16 cellular contexts compared by ENCODE assay signal in genomic region chr20:32224463-32224862, GRCh38.
"Had no signal": no experiment of that assay in that cellular context is flagged by ENCODE, and none has a peak within 500 bp of the region (broad histone marks: within the 10 kb centered on the region; RNA-seq: fewer than 3 reads in every experiment).

No MANE protein-coding gene starts in this region.

- H3K27ac ChIP-seq: coronary artery, foreskin keratinocyte, lower lobe of right lung, pancreas, SK-N-MC, VCaP had no signal

- DNase-seq: activated naive CD4-positive, alpha-beta T cell treated with anti-CD3 and anti-CD28 coated beads, Interleukin-2, amount 50 U/mL, for 16 hours; activated T-cell treated with anti-CD3 and anti-CD28 coated beads for 4 hours; amygdala; caudate nucleus; effector CD4-positive, alpha-beta T cell; foreskin keratinocyte; lower lobe of right lung; pancreas; stimulated activated CD4-positive, alpha-beta T cell treated with anti-CD3 and anti-CD28 coated beads, Interleukin-12 subunit alpha, Interleukin-12 subunit beta, amount 100 ng/mL, for 4 hours; stimulated activated CD4-positive, alpha-beta T cell treated with anti-CD3 and anti-CD28 coated beads, Interleukin-2, amount 100 ng/mL, for 24 hours had no signal

- H3K9me3 Mint-ChIP-seq: activated T-helper 2 cell treated with anti-CD3 and anti-CD28 coated beads, Interferon-gamma antibody, Interleukin-2, Interleukin-4, amounts not matched to agents 10 μg/mL and 5 μg/mL and 100 μg/mL, durations not matched to agents 14 hours and 24 hours and 36 hours had no signal

- H3K27me3 ChIP-seq: body of pancreas, foreskin keratinocyte, pancreas, tibial nerve had no signal

- H3K4me3 ChIP-seq: body of pancreas, coronary artery, lower lobe of right lung, pancreas, SK-N-MC, tibial nerve had no signal

- H3K27ac Mint-ChIP-seq: activated T-helper 2 cell treated with anti-CD3 and anti-CD28 coated beads, Interferon-gamma antibody, Interleukin-2, Interleukin-4, amounts not matched to agents 10 μg/mL and 5 μg/mL and 100 μg/mL, durations not matched to agents 14 hours and 24 hours and 36 hours had no signal

- FAIRE-seq: pancreas had no signal

- H3K4me1 ChIP-seq: foreskin keratinocyte, tibial nerve had no signal

- ATAC-seq: body of pancreas, foreskin keratinocyte, lower lobe of right lung had no signal

- H3K9me3 ChIP-seq: body of pancreas, lower lobe of right lung, pancreas, tibial nerve had no signal
